10 cellular contexts compared by ENCODE assay signal in the genomic region with DNA sequence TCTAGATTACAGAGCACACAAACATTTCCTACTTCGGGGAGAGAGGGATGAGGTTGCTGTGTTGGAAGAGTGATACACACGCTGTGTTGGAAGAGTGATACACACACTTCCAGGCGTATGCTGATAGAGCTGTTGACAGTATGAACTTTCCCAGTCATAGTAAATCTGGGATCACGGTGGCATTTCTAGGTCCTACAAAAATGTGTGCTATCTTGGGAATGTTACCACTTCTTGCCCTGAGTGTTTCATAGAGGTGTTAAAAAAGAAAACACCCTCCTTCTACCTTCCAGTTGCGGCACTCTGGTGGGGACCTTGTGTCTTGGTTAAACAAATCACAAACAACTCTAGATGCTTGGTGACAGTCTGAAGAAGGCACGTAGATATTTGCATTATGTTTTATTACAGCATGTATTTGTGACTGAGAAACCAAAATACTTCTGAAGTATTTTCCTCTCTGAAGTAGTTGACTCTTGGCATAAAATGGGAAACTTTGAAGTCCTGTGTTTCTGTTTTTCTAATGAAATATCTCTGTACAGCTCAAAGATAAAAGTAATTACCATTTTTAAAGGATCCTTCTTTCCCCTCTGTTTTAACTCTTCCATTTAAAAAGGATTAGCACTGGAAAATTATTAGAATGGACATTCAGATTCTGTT. TPM values are rescaled to one million over a fixed set of nuclear protein-coding genes. Genes with fewer than 3 reads are reported as not detected.
DNase-seq lines count a peak whose midpoint lies in the region; ATAC-seq lines count a peak whose summit lies in the region.
"Had no signal": no experiment of that assay in that cellular context is flagged by ENCODE, and none has a peak within 500 bp of the region (broad histone marks: within the 10 kb centered on the region; RNA-seq: fewer than 3 reads in every experiment).

No MANE protein-coding gene starts in this region.

- H3K27ac ChIP-seq in HUES64 (ENCODE audit: low read depth, low read length): no peak overlapping the region; the same call in 1 of the 2 replicates
- H3K27ac ChIP-seq in angular gyrus (ENCODE audit: low read depth, low read length): peak overlapping the region; percentile 46
- H3K27ac ChIP-seq: pancreas had no signal

- H3K9me3 Mint-ChIP-seq in stimulated activated naive B cell treated with anti-CD40 and anti-IgM and Interleukin-4, amounts not matched to agents 10 μg/mL and 1 μg/mL and 100 μg/mL, for 72 hours: peaks cover 4% of the 10 kb centered on the region in 2 donors

- peaks cover 8 to 12% of the 10 kb centered on the region in 2 donors for H3K36me3 Mint-ChIP-seq in stimulated activated naive B cell treated with anti-CD40 and anti-IgM and Interleukin-4, amounts not matched to agents 10 μg/mL and 1 μg/mL and 100 μg/mL, for 72 hours

- peaks cover 38 to 67% of the 10 kb centered on the region in 2 donors for H3K4me1 Mint-ChIP-seq in stimulated activated naive B cell treated with anti-CD40 and anti-IgM and Interleukin-4, amounts not matched to agents 10 μg/mL and 1 μg/mL and 100 μg/mL, for 72 hours

- peak overlapping the region; percentile 81 for H3K27ac Mint-ChIP-seq in stimulated activated naive B cell treated with anti-CD40 and anti-IgM and Interleukin-4, amounts not matched to agents 10 μg/mL and 1 μg/mL and 100 μg/mL, for 72 hours
- H3K27ac Mint-ChIP-seq: activated CD8-positive, alpha-beta memory T cell treated with anti-CD3 and anti-CD28 coated beads, Interleukin-2, amount 10 ng/mL, durations not matched to agents 7 days and 5 days had no signal

- peaks cover 32% of the 10 kb centered on the region for H3K4me1 ChIP-seq in HUES64 (ENCODE audit: insufficient read depth, low read length)

- H3K9ac ChIP-seq in HUES64 (ENCODE audit: low read depth, low read length): peak overlapping the region; percentile 49; the same call in 1 of the 2 replicates

- ATAC-seq in stimulated activated naive B cell treated with anti-CD40 and anti-IgM and Interleukin-4, amounts not matched to agents 10 μg/mL and 1 μg/mL and 100 μg/mL, for 72 hours (replicated peaks): no peak
- ATAC-seq: activated CD8-positive, alpha-beta memory T cell treated with anti-CD3 and anti-CD28 coated beads, Interleukin-2, amount 10 ng/mL, durations not matched to agents 7 days and 5 days had no signal

- intact Hi-C loops in posterior cingulate gyrus (cut with DNase I): no loop called here

- 0 out of 2 replicates have a peak, but pooled peaks cover under 1% of the 10 kb centered on the region for H3K36me3 ChIP-seq in HUES64 (ENCODE audit: insufficient read depth, low read length)
- H3K36me3 ChIP-seq: pancreas had no signal

- no peaks in the 10 kb centered on the region for H3K9me3 ChIP-seq in HUES64 (ENCODE audit: insufficient read depth, low read depth, low read length)
- H3K9me3 ChIP-seq: pancreas had no signal

- H3K4me3 ChIP-seq in HUES64 (ENCODE audit: low read length): no peak overlapping the region
- H3K4me3 ChIP-seq: pancreas had no signal

- 89% methylated on average over 5 of the region's 6 CpGs for WGBS in HUES64

- peak overlapping the region in 1 of 2 donors; percentile 19 for H3K4me3 Mint-ChIP-seq in stimulated activated naive B cell treated with anti-CD40 and anti-IgM and Interleukin-4, amounts not matched to agents 10 μg/mL and 1 μg/mL and 100 μg/mL, for 72 hours
- H3K4me3 Mint-ChIP-seq: activated CD8-positive, alpha-beta memory T cell treated with anti-CD3 and anti-CD28 coated beads, Interleukin-2, amount 10 ng/mL, durations not matched to agents 7 days and 5 days had no signal

- H3K27me3 ChIP-seq in HUES64 (ENCODE audit: insufficient read depth, low read length): no peaks in the 10 kb centered on the region
- H3K27me3 ChIP-seq: pancreas had no signal

- DNase-seq in kidney tubule cell (ENCODE audit: low spot score): peak; percentile 18
- no peak for DNase-seq in stimulated activated naive B cell treated with anti-CD40 and anti-IgM and Interleukin-4, amounts not matched to agents 10 μg/mL and 1 μg/mL and 100 μg/mL, for 72 hours
- DNase-seq in NCI-H187 treated with DMSO at 0.1 percent for 48 hours (lab: John Stamatoyannopoulos, UW): no peak
- DNase-seq in posterior cingulate gyrus: no peak
- DNase-seq in DMS53 treated with DMSO at 0.1 percent for 48 hours (lab: John Stamatoyannopoulos, UW; ENCODE audit: unreplicated experiment): no peak
- DNase-seq: activated CD8-positive, alpha-beta memory T cell treated with anti-CD3 and anti-CD28 coated beads, Interleukin-2, amount 10 ng/mL, durations not matched to agents 7 days and 5 days; cerebellar nuclear complex; pancreas had no signal

- H3K27me3 Mint-ChIP-seq in stimulated activated naive B cell treated with anti-CD40 and anti-IgM and Interleukin-4, amounts not matched to agents 10 μg/mL and 1 μg/mL and 100 μg/mL, for 72 hours: no peaks in the 10 kb centered on the region
- H3K27me3 Mint-ChIP-seq: activated CD8-positive, alpha-beta memory T cell treated with anti-CD3 and anti-CD28 coated beads, Interleukin-2, amount 10 ng/mL, durations not matched to agents 7 days and 5 days had no signal

RNA-seq across cellular contexts. Expression of a gene that starts 52.5 kb away (rescaled TPM):
- 35.2 TPM for polyA plus RNA-seq in HUES64 (2013, experiment 1 of 2)
- 34.2 TPM for polyA plus RNA-seq in HUES64 (2013, experiment 2 of 2)
